12 cellular contexts compared by ENCODE assay signal in the genomic region with DNA sequence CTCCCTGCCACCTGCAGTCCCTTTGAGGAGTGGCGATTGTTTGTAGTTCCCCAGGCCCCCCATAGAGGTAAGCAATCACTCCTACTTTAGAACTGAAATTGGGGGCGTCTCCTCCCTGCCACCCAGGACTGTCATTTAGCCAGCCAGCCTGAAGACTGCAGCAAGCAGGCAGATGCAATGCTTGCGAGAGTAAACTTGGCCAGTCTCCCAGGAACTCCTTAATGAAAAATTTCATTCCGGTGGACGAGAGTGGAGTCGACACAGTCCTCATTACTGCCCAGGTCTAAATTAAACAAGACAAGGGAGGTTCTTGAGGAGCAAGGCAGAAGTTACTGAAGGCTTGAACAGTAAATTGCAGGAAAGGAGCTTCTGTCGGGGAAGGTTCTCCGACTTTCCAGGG.
DNase-seq lines count a peak whose midpoint lies in the region; ATAC-seq lines count a peak whose summit lies in the region.
"Had no signal": no experiment of that assay in that cellular context is flagged by ENCODE, and none has a peak within 500 bp of the region (broad histone marks: within the 10 kb centered on the region; RNA-seq: fewer than 3 reads in every experiment).

No MANE protein-coding gene starts in this region.

- ATAC-seq in effector memory CD8-positive, alpha-beta T cell (replicated peaks): no peak
- no peak for ATAC-seq in stimulated activated memory B cell treated with anti-CD40 and anti-IgM and Interleukin-4, amounts not matched to agents 10 μg/mL and 1 μg/mL and 100 μg/mL, for 72 hours
- no peak for ATAC-seq in HG03196 (IDR thresholded peaks at IDR 0.05; ENCODE audit: unreplicated experiment)

- no peaks in the 10 kb centered on the region for H3K27me3 Mint-ChIP-seq in effector memory CD8-positive, alpha-beta T cell
- H3K27me3 Mint-ChIP-seq in stimulated activated memory B cell treated with anti-CD40 and anti-IgM and Interleukin-4, amounts not matched to agents 10 μg/mL and 1 μg/mL and 100 μg/mL, for 72 hours: no peaks in the 10 kb centered on the region

- H3K4me3 Mint-ChIP-seq in effector memory CD8-positive, alpha-beta T cell: no peak overlapping the region
- H3K4me3 Mint-ChIP-seq in stimulated activated memory B cell treated with anti-CD40 and anti-IgM and Interleukin-4, amounts not matched to agents 10 μg/mL and 1 μg/mL and 100 μg/mL, for 72 hours: no peak overlapping the region

- peaks cover 60 to 72% of the 10 kb centered on the region in 2 donors for H3K4me1 Mint-ChIP-seq in effector memory CD8-positive, alpha-beta T cell (ENCODE audit: low read depth in 2 of 2)
- H3K4me1 Mint-ChIP-seq in stimulated activated memory B cell treated with anti-CD40 and anti-IgM and Interleukin-4, amounts not matched to agents 10 μg/mL and 1 μg/mL and 100 μg/mL, for 72 hours: peaks cover 72% of the 10 kb centered on the region

- H3K9me3 Mint-ChIP-seq in effector memory CD8-positive, alpha-beta T cell: no peaks in the 10 kb centered on the region
- H3K9me3 Mint-ChIP-seq in stimulated activated memory B cell treated with anti-CD40 and anti-IgM and Interleukin-4, amounts not matched to agents 10 μg/mL and 1 μg/mL and 100 μg/mL, for 72 hours: no peaks in the 10 kb centered on the region

- peaks cover 18% of the 10 kb centered on the region for H3K36me3 Mint-ChIP-seq in effector memory CD8-positive, alpha-beta T cell (ENCODE audit: insufficient read depth)
- H3K36me3 Mint-ChIP-seq in stimulated activated memory B cell treated with anti-CD40 and anti-IgM and Interleukin-4, amounts not matched to agents 10 μg/mL and 1 μg/mL and 100 μg/mL, for 72 hours: peaks cover 24% of the 10 kb centered on the region

- DNase-seq in NCI-H2196 (lab: John Stamatoyannopoulos, UW; ENCODE audit: unreplicated experiment): peak; percentile 42
- DNase-seq in NCI-H2196 treated with DMSO at 0.1 percent for 48 hours (lab: John Stamatoyannopoulos, UW; ENCODE audit: unreplicated experiment): no peak
- peak; percentile 30 for DNase-seq in NCI-H1694 treated with DMSO at 0.1 percent for 48 hours (lab: John Stamatoyannopoulos, UW)
- DNase-seq in effector memory CD8-positive, alpha-beta T cell: no peak
- DNase-seq in stimulated activated CD8-positive, alpha-beta memory T cell treated with anti-CD3 and anti-CD28 coated beads, Interleukin-4, amount 100 ng/mL, for 48 hours: no peak
- DNase-seq in ACHN: no peak
- DNase-seq: GDM1, midbrain, retina, tibial artery had no signal

- in situ Hi-C loops in ACHN (cut with HindIII; ENCODE audit: low pct_ligation_motif_present, low pct_unique_long_range_greater_than_20kb, low sequenced_read_pairs): no loop called here

- peak overlapping the region; percentile 95 to 99 for H3K27ac Mint-ChIP-seq in effector memory CD8-positive, alpha-beta T cell
- peak overlapping the region; percentile 26 for H3K27ac Mint-ChIP-seq in stimulated activated memory B cell treated with anti-CD40 and anti-IgM and Interleukin-4, amounts not matched to agents 10 μg/mL and 1 μg/mL and 100 μg/mL, for 72 hours

Comparison
In these comparisons a context has a peak if more than half of its experiments do, and no peak if none do; other contexts are left out.
1. DNase-seq: peak in NCI-H2196 (single experiment) and NCI-H1694 treated with DMSO at 0.1 percent for 48 hours (single experiment); none in NCI-H2196 treated with DMSO at 0.1 percent for 48 hours (single experiment), effector memory CD8-positive, alpha-beta T cell (0 of 3), stimulated activated CD8-positive, alpha-beta memory T cell treated with anti-CD3 and anti-CD28 coated beads, Interleukin-4, amount 100 ng/mL, for 48 hours (single experiment) and ACHN (single experiment).